In the genomic region with DNA sequence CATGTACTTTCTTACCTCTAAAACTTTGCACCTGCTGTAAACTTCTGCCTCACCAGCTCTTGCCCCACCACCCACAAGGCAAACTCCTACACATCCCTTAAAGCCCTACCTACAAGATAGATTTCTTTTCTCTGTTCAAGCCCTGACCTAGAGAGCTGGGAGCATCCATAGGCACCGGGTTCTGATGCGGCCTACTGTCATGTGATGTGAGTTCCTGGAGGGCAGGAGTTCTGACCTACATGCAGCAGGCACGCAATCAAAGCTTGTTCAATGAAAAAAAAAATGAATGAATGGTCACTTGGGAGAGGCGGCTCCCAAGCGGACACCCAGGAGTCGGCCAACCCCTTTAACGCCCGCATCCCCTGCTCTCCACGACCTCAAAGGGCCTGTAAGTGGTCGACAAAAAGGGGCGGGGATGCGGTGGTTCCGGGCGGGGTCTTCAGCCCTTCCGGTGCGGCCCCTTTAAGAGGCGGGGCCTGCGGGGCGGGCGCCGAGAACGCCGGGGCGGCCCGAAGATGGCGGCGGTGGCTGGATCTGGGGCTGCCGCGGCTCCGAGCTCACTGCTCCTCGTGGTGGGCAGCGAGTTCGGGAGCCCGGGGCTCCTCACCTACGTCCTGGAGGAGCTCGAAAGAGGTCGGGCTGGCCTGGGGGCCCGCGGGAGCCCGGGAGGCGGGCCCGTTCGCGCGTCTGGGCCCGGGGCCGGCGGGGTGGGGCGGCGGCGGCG, we compare ENCODE assay signal across 1 cellular context.
TF ChIP-seq lines count a peak whose summit lies in the region.

A gene with protein sequence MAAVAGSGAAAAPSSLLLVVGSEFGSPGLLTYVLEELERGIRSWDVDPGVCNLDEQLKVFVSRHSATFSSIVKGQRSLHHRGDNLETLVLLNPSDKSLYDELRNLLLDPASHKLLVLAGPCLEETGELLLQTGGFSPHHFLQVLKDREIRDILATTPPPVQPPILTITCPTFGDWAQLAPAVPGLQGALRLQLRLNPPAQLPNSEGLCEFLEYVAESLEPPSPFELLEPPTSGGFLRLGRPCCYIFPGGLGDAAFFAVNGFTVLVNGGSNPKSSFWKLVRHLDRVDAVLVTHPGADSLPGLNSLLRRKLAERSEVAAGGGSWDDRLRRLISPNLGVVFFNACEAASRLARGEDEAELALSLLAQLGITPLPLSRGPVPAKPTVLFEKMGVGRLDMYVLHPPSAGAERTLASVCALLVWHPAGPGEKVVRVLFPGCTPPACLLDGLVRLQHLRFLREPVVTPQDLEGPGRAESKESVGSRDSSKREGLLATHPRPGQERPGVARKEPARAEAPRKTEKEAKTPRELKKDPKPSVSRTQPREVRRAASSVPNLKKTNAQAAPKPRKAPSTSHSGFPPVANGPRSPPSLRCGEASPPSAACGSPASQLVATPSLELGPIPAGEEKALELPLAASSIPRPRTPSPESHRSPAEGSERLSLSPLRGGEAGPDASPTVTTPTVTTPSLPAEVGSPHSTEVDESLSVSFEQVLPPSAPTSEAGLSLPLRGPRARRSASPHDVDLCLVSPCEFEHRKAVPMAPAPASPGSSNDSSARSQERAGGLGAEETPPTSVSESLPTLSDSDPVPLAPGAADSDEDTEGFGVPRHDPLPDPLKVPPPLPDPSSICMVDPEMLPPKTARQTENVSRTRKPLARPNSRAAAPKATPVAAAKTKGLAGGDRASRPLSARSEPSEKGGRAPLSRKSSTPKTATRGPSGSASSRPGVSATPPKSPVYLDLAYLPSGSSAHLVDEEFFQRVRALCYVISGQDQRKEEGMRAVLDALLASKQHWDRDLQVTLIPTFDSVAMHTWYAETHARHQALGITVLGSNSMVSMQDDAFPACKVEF (plus strand): TSS at position 493 of the 724 bp plus-strand sequence. CDS start 23 bp downstream, at position 516.

TF ChIP-seq in K562, 482 proteins besides CTCF, POLR2A, EP300 and RAD21 (continued from another document and continues in another):
- TF ChIP-seq SMAD1 (IDR thresholded peaks at IDR 0.05; ENCODE audit: low read depth, low read length, partially characterized antibody) = no peak
- no peak for TF ChIP-seq NELFE (IDR thresholded peaks at IDR 0.05; ENCODE audit: insufficient read depth, insufficient read length)
- no peak for TF ChIP-seq STAT5B (CRISPR knock-in tag; IDR thresholded peaks at IDR 0.05)
- TF ChIP-seq, protein P1, sequence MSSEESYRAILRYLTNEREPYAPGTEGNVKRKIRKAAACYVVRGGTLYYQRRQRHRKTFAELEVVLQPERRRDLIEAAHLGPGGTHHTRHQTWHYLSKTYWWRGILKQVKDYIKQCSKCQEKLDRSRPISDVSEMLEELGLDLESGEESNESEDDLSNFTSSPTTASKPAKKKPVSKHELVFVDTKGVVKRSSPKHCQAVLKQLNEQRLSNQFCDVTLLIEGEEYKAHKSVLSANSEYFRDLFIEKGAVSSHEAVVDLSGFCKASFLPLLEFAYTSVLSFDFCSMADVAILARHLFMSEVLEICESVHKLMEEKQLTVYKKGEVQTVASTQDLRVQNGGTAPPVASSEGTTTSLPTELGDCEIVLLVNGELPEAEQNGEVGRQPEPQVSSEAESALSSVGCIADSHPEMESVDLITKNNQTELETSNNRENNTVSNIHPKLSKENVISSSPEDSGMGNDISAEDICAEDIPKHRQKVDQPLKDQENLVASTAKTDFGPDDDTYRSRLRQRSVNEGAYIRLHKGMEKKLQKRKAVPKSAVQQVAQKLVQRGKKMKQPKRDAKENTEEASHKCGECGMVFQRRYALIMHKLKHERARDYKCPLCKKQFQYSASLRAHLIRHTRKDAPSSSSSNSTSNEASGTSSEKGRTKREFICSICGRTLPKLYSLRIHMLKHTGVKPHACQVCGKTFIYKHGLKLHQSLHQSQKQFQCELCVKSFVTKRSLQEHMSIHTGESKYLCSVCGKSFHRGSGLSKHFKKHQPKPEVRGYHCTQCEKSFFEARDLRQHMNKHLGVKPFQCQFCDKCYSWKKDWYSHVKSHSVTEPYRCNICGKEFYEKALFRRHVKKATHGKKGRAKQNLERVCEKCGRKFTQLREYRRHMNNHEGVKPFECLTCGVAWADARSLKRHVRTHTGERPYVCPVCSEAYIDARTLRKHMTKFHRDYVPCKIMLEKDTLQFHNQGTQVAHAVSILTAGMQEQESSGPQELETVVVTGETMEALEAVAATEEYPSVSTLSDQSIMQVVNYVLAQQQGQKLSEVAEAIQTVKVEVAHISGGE (CRISPR knock-in tag; IDR thresholded peaks at IDR 0.05) = no peak
- TF ChIP-seq, protein P2, sequence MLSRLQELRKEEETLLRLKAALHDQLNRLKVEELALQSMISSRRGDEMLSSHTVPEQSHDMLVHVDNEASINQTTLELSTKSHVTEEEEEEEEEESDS (CRISPR knock-in tag; IDR thresholded peaks at IDR 0.05) = no peak
- TF ChIP-seq CC2D1A (IDR thresholded peaks at IDR 0.05) = no peak
- TF ChIP-seq CBX1 (IDR thresholded peaks at IDR 0.05; ENCODE audit: low read depth) = 0 out of 2 replicates have a peak, but pooled peaks have one; percentile 31
- no peak for TF ChIP-seq ZNF239 (CRISPR knock-in tag; IDR thresholded peaks at IDR 0.05)
- TF ChIP-seq NR2C2 (CRISPR knock-in tag; IDR thresholded peaks at IDR 0.05) = no peak
- no peak for TF ChIP-seq NR2C2 (tag; IDR thresholded peaks at IDR 0.05)
- no peak for TF ChIP-seq BCOR (IDR thresholded peaks at IDR 0.05)
- TF ChIP-seq, protein P3, sequence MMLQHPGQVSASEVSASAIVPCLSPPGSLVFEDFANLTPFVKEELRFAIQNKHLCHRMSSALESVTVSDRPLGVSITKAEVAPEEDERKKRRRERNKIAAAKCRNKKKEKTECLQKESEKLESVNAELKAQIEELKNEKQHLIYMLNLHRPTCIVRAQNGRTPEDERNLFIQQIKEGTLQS (IDR thresholded peaks at IDR 0.05) = no peak
- TF ChIP-seq, protein P3 (CRISPR knock-in tag; conservative IDR thresholded peaks at IDR 0.05) = no peak
- TF ChIP-seq FOXJ2 (tag; IDR thresholded peaks at IDR 0.05) = no peak
- TF ChIP-seq MTA1 (IDR thresholded peaks at IDR 0.05; ENCODE audit: borderline replicate concordance) = no peak
- TF ChIP-seq, protein P4, sequence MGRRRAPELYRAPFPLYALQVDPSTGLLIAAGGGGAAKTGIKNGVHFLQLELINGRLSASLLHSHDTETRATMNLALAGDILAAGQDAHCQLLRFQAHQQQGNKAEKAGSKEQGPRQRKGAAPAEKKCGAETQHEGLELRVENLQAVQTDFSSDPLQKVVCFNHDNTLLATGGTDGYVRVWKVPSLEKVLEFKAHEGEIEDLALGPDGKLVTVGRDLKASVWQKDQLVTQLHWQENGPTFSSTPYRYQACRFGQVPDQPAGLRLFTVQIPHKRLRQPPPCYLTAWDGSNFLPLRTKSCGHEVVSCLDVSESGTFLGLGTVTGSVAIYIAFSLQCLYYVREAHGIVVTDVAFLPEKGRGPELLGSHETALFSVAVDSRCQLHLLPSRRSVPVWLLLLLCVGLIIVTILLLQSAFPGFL (CRISPR knock-in tag; IDR thresholded peaks at IDR 0.05) = no peak
- TF ChIP-seq PRPF4 (IDR thresholded peaks at IDR 0.05; ENCODE audit: insufficient read depth, low read depth, low read length, poor library complexity, severe bottlenecking) = no peak
- TF ChIP-seq GTF2F1 (IDR thresholded peaks at IDR 0.05; ENCODE audit: low read depth, low read length) = no peak
- TF ChIP-seq, protein P5, sequence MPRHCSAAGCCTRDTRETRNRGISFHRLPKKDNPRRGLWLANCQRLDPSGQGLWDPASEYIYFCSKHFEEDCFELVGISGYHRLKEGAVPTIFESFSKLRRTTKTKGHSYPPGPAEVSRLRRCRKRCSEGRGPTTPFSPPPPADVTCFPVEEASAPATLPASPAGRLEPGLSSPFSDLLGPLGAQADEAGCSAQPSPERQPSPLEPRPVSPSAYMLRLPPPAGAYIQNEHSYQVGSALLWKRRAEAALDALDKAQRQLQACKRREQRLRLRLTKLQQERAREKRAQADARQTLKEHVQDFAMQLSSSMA (CRISPR knock-in tag; IDR thresholded peaks at IDR 0.05) = no peak
- TF ChIP-seq ZNF586 (CRISPR knock-in tag; conservative IDR thresholded peaks at IDR 0.05) = no peak
- no peak for TF ChIP-seq EHMT2 (IDR thresholded peaks at IDR 0.05)
- no peak for TF ChIP-seq ZBED1 (IDR thresholded peaks at IDR 0.05)
- TF ChIP-seq ZBTB8A (IDR thresholded peaks at IDR 0.05; ENCODE audit: partially characterized antibody) = no peak
- TF ChIP-seq ZBTB17 (CRISPR knock-in tag; IDR thresholded peaks at IDR 0.05) = no peak
- TF ChIP-seq, protein P6, sequence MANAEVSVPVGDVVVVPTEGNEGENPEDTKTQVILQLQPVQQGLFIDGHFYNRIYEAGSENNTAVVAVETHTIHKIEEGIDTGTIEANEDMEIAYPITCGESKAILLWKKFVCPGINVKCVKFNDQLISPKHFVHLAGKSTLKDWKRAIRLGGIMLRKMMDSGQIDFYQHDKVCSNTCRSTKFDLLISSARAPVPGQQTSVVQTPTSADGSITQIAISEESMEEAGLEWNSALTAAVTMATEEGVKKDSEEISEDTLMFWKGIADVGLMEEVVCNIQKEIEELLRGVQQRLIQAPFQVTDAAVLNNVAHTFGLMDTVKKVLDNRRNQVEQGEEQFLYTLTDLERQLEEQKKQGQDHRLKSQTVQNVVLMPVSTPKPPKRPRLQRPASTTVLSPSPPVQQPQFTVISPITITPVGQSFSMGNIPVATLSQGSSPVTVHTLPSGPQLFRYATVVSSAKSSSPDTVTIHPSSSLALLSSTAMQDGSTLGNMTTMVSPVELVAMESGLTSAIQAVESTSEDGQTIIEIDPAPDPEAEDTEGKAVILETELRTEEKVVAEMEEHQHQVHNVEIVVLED (CRISPR knock-in tag; IDR thresholded peaks at IDR 0.05) = 0 out of 2 replicates have a peak, but pooled peaks have one; percentile 28
- TF ChIP-seq, protein P7, sequence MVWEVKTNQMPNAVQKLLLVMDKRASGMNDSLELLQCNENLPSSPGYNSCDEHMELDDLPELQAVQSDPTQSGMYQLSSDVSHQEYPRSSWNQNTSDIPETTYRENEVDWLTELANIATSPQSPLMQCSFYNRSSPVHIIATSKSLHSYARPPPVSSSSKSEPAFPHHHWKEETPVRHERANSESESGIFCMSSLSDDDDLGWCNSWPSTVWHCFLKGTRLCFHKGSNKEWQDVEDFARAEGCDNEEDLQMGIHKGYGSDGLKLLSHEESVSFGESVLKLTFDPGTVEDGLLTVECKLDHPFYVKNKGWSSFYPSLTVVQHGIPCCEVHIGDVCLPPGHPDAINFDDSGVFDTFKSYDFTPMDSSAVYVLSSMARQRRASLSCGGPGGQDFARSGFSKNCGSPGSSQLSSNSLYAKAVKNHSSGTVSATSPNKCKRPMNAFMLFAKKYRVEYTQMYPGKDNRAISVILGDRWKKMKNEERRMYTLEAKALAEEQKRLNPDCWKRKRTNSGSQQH (CRISPR knock-in tag; IDR thresholded peaks at IDR 0.05) = no peak
- no peak for TF ChIP-seq SAFB (IDR thresholded peaks at IDR 0.05; ENCODE audit: borderline replicate concordance, low read depth, low read length)
- no peak for TF ChIP-seq SMC3 (conservative IDR thresholded peaks at IDR 0.05; ENCODE audit: insufficient read depth, low read depth, low read length)
- no peak for TF ChIP-seq YBX1 (IDR thresholded peaks at IDR 0.05)
- TF ChIP-seq MEIS2 (IDR thresholded peaks at IDR 0.05; ENCODE audit: partially characterized antibody) = no peak
- TF ChIP-seq, protein P8, sequence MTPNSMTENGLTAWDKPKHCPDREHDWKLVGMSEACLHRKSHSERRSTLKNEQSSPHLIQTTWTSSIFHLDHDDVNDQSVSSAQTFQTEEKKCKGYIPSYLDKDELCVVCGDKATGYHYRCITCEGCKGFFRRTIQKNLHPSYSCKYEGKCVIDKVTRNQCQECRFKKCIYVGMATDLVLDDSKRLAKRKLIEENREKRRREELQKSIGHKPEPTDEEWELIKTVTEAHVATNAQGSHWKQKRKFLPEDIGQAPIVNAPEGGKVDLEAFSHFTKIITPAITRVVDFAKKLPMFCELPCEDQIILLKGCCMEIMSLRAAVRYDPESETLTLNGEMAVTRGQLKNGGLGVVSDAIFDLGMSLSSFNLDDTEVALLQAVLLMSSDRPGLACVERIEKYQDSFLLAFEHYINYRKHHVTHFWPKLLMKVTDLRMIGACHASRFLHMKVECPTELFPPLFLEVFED (CRISPR knock-in tag; conservative IDR thresholded peaks at IDR 0.05) = no peak
- no peak for TF ChIP-seq NCOA6 (IDR thresholded peaks at IDR 0.05)
- TF ChIP-seq CCNT2 (IDR thresholded peaks at IDR 0.05; ENCODE audit: borderline replicate concordance, extremely low read depth, insufficient read length, low read depth, low read length) = no peak
- TF ChIP-seq TEAD4 (IDR thresholded peaks at IDR 0.05; ENCODE audit: low read length) = no peak
- TF ChIP-seq TEAD4 (CRISPR knock-in tag; IDR thresholded peaks at IDR 0.05; ENCODE audit: borderline replicate concordance) = no peak
- TF ChIP-seq GABPA (tag; conservative IDR thresholded peaks at IDR 0.05; ENCODE audit: low read depth) = peak; percentile 79
- no peak for TF ChIP-seq BRCA1 (IDR thresholded peaks at IDR 0.05)
- no peak for TF ChIP-seq BRCA1 (CRISPR knock-in tag; IDR thresholded peaks at IDR 0.05)
- no peak for TF ChIP-seq FOXA3 (CRISPR knock-in tag; conservative IDR thresholded peaks at IDR 0.05 in 1 of 2, IDR thresholded peaks at IDR 0.05 in 1 of 2)
- no peak for TF ChIP-seq SRSF1 (IDR thresholded peaks at IDR 0.05; ENCODE audit: low read depth, low read length)
- TF ChIP-seq SLC30A9 (CRISPR knock-in tag; IDR thresholded peaks at IDR 0.05) = no peak
- no peak for TF ChIP-seq ZNF175 (CRISPR knock-in tag; IDR thresholded peaks at IDR 0.05; ENCODE audit: low read depth)
- TF ChIP-seq COPS2 (conservative IDR thresholded peaks at IDR 0.05) = no peak
- TF ChIP-seq, protein P9, sequence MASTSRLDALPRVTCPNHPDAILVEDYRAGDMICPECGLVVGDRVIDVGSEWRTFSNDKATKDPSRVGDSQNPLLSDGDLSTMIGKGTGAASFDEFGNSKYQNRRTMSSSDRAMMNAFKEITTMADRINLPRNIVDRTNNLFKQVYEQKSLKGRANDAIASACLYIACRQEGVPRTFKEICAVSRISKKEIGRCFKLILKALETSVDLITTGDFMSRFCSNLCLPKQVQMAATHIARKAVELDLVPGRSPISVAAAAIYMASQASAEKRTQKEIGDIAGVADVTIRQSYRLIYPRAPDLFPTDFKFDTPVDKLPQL (IDR thresholded peaks at IDR 0.05; ENCODE audit: extremely low read depth, insufficient read length) = no peak
- no peak for TF ChIP-seq TAF7 (tag; IDR thresholded peaks at IDR 0.05)
- TF ChIP-seq RAD51 (IDR thresholded peaks at IDR 0.05; ENCODE audit: borderline replicate concordance, low read depth) = peak; percentile 60
- TF ChIP-seq NFRKB (IDR thresholded peaks at IDR 0.05; ENCODE audit: low read depth) = no peak
- TF ChIP-seq HDAC6 (IDR thresholded peaks at IDR 0.05; ENCODE audit: low read depth, low read length) = no peak
- no peak for TF ChIP-seq LEF1 (IDR thresholded peaks at IDR 0.05)
